Comparison of ENCODE assay signal across 9 cellular contexts in genomic region chrX:64842492-64842891, GRCh38.
DNase-seq lines count a peak whose midpoint lies in the region; ATAC-seq and TF ChIP-seq lines count a peak whose summit lies in the region.
"Had no signal": no experiment of that assay in that cellular context is flagged by ENCODE, and none has a peak within 500 bp of the region (broad histone marks: within the 10 kb centered on the region; RNA-seq: fewer than 3 reads in every experiment).

No MANE protein-coding gene starts in this region.

- H3K4me1 ChIP-seq in tibial nerve (no peaks in the 10 kb centered on the region), aorta (ENCODE audit: control insufficient read depth in 1 of 2, insufficient read depth in 2 of 2, low read length in 2 of 2) (no peaks in the 10 kb centered on the region)

- WGBS in tibial nerve, 2 donors = 80 to 88% methylated on average over 4 of the region's 4 CpGs
- WGBS in aorta, 2 donors = 80 to 85% methylated on average over 4 of the region's 4 CpGs

- CTCF ChIA-PET in activated CD4-positive, alpha-beta T cell treated with anti-CD3 and anti-CD28 coated beads, Interleukin-2, amount 10 ng/mL, durations not matched to agents 7 days and 5 days (lab: Charles Lee) = interaction anchor here (1.6 to 1.7 kb wide), 2 partner anchors 9 to 14 kb away, joined by 4 to 7 read pairs; no protein-coding TSS in a partner anchor

- TF ChIP-seq POLR2A in tibial nerve (IDR thresholded peaks at IDR 0.05) = no peak

- H3K36me3 ChIP-seq in tibial nerve = no peaks in the 10 kb centered on the region
- no peaks in the 10 kb centered on the region for H3K36me3 ChIP-seq in aorta (ENCODE audit: control insufficient read depth in 1 of 2, insufficient read depth in 2 of 2, low read length in 1 of 2)

- TF ChIP-seq CTCF in tibial nerve (IDR thresholded peaks at IDR 0.05) = no peak

- H3K27ac Mint-ChIP-seq in activated CD4-positive, alpha-beta T cell treated with anti-CD3 and anti-CD28 coated beads, Interleukin-2, amount 10 ng/mL, durations not matched to agents 7 days and 5 days = peak overlapping the region; percentile 96
- H3K27ac Mint-ChIP-seq in stimulated activated naive B cell treated with anti-CD40 and anti-IgM and Interleukin-4, amounts not matched to agents 10 μg/mL and 1 μg/mL and 100 μg/mL, for 72 hours = no peak overlapping the region

- TF ChIP-seq EP300 in tibial nerve (IDR thresholded peaks at IDR 0.05) = no peak

- peak overlapping the region; percentile 9 for H3K4me3 Mint-ChIP-seq in activated CD4-positive, alpha-beta T cell treated with anti-CD3 and anti-CD28 coated beads, Interleukin-2, amount 10 ng/mL, durations not matched to agents 7 days and 5 days
- peak overlapping the region; percentile 44 to 76 for H3K4me3 Mint-ChIP-seq in stimulated activated naive B cell treated with anti-CD40 and anti-IgM and Interleukin-4, amounts not matched to agents 10 μg/mL and 1 μg/mL and 100 μg/mL, for 72 hours

- peaks cover 30% of the 10 kb centered on the region for H3K36me3 Mint-ChIP-seq in activated CD4-positive, alpha-beta T cell treated with anti-CD3 and anti-CD28 coated beads, Interleukin-2, amount 10 ng/mL, durations not matched to agents 7 days and 5 days (ENCODE audit: low read depth)
- H3K36me3 Mint-ChIP-seq in stimulated activated naive B cell treated with anti-CD40 and anti-IgM and Interleukin-4, amounts not matched to agents 10 μg/mL and 1 μg/mL and 100 μg/mL, for 72 hours = peaks cover 15 to 28% of the 10 kb centered on the region in 2 donors

- DNase-seq in stimulated activated CD4-positive, alpha-beta T cell treated with anti-CD3 and anti-CD28 coated beads, Interleukin-1b, Interleukin-23, amount 100 ng/mL, for 48 hours = peak; percentile 1
- no peak for DNase-seq in stimulated activated CD4-positive, alpha-beta T cell treated with anti-CD3 and anti-CD28 coated beads, Interleukin-12 subunit alpha, Interleukin-12 subunit beta, amount 100 ng/mL, for 4 hours
- peak; percentile 35 for DNase-seq in activated CD4-positive, alpha-beta T cell treated with anti-CD3 and anti-CD28 coated beads, Interleukin-2, amount 10 ng/mL, durations not matched to agents 7 days and 5 days
- peak; percentile 64 for DNase-seq in stimulated activated naive B cell treated with anti-CD40 and anti-IgM and Interleukin-4, amounts not matched to agents 10 μg/mL and 1 μg/mL and 100 μg/mL, for 72 hours
- DNase-seq in tibial nerve (ENCODE audit: low spot score in 2 of 2) = no peak
- DNase-seq in aorta = no peak
- DNase-seq in Kasumi-1 (lab: John Stamatoyannopoulos, UW) = no peak
- DNase-seq: hypothalamus had no signal

- intact Hi-C loops in aorta (cut with DNase I) = no loop called here

- H3K27me3 ChIP-seq in tibial nerve (no peaks in the 10 kb centered on the region), aorta (ENCODE audit: control insufficient read depth in 1 of 2, insufficient read depth in 2 of 2, low read length in 1 of 2) (no peaks in the 10 kb centered on the region)

- no peak overlapping the region for H3K27ac ChIP-seq in tibial nerve
- no peak overlapping the region for H3K27ac ChIP-seq in aorta (ENCODE audit: low read depth in 1 of 2, low read length in 2 of 2)

- POLR2A ChIA-PET in activated CD4-positive, alpha-beta T cell treated with anti-CD3 and anti-CD28 coated beads, Interleukin-2, amount 10 ng/mL, durations not matched to agents 7 days and 5 days (lab: Charles Lee) = no interaction called here

- H3K4me3 ChIP-seq in tibial nerve (no peak overlapping the region), aorta (ENCODE audit: low read length in 2 of 2) (no peak overlapping the region)

- peak; percentile 85 for ATAC-seq in HG02885 (IDR thresholded peaks at IDR 0.05; ENCODE audit: poor library complexity, unreplicated experiment)
- ATAC-seq in stimulated activated naive B cell treated with anti-CD40 and anti-IgM and Interleukin-4, amounts not matched to agents 10 μg/mL and 1 μg/mL and 100 μg/mL, for 72 hours (replicated peaks) = peak; percentile 93
- no peak for ATAC-seq in aorta (ENCODE audit: low FRiP score)

- no peaks in the 10 kb centered on the region for H3K9me3 ChIP-seq in tibial nerve
- no peaks in the 10 kb centered on the region for H3K9me3 ChIP-seq in aorta (ENCODE audit: control insufficient read depth, low read length)

- no peaks in the 10 kb centered on the region for H3K27me3 Mint-ChIP-seq in activated CD4-positive, alpha-beta T cell treated with anti-CD3 and anti-CD28 coated beads, Interleukin-2, amount 10 ng/mL, durations not matched to agents 7 days and 5 days
- no peaks in the 10 kb centered on the region for H3K27me3 Mint-ChIP-seq in stimulated activated naive B cell treated with anti-CD40 and anti-IgM and Interleukin-4, amounts not matched to agents 10 μg/mL and 1 μg/mL and 100 μg/mL, for 72 hours

- peaks cover 36% of the 10 kb centered on the region for H3K9me3 Mint-ChIP-seq in activated CD4-positive, alpha-beta T cell treated with anti-CD3 and anti-CD28 coated beads, Interleukin-2, amount 10 ng/mL, durations not matched to agents 7 days and 5 days
- peaks cover 17 to 27% of the 10 kb centered on the region in 2 donors for H3K9me3 Mint-ChIP-seq in stimulated activated naive B cell treated with anti-CD40 and anti-IgM and Interleukin-4, amounts not matched to agents 10 μg/mL and 1 μg/mL and 100 μg/mL, for 72 hours

- peaks cover 38% of the 10 kb centered on the region for H3K4me1 Mint-ChIP-seq in activated CD4-positive, alpha-beta T cell treated with anti-CD3 and anti-CD28 coated beads, Interleukin-2, amount 10 ng/mL, durations not matched to agents 7 days and 5 days
- peaks cover 25 to 34% of the 10 kb centered on the region in 2 donors for H3K4me1 Mint-ChIP-seq in stimulated activated naive B cell treated with anti-CD40 and anti-IgM and Interleukin-4, amounts not matched to agents 10 μg/mL and 1 μg/mL and 100 μg/mL, for 72 hours

Comparison
In these comparisons a context has a peak if more than half of its experiments do, and no peak if none do; other contexts are left out.
1. DNase-seq: peak in stimulated activated CD4-positive, alpha-beta T cell treated with anti-CD3 and anti-CD28 coated beads, Interleukin-1b, Interleukin-23, amount 100 ng/mL, for 48 hours (single experiment), activated CD4-positive, alpha-beta T cell treated with anti-CD3 and anti-CD28 coated beads, Interleukin-2, amount 10 ng/mL, durations not matched to agents 7 days and 5 days (single experiment) and stimulated activated naive B cell treated with anti-CD40 and anti-IgM and Interleukin-4, amounts not matched to agents 10 μg/mL and 1 μg/mL and 100 μg/mL, for 72 hours (single experiment); none in stimulated activated CD4-positive, alpha-beta T cell treated with anti-CD3 and anti-CD28 coated beads, Interleukin-12 subunit alpha, Interleukin-12 subunit beta, amount 100 ng/mL, for 4 hours (single experiment), tibial nerve (0 of 2), aorta (0 of 2) and Kasumi-1 (0 of 2).